In genomic region chr4:176949022-176949421, GRCh38 we compare ENCODE assay signal across 18 cellular contexts.
DNase-seq lines count a peak whose midpoint lies in the region; TF ChIP-seq lines count a peak whose summit lies in the region.
"Had no signal": no experiment of that assay in that cellular context is flagged by ENCODE, and none has a peak within 500 bp of the region (broad histone marks: within the 10 kb centered on the region; RNA-seq: fewer than 3 reads in every experiment).

No MANE protein-coding gene starts in this region.

- H3K4me2 ChIP-seq in SK-N-SH = peak overlapping the region; percentile 32; the same call in 1 of the 2 replicates
- peak overlapping the region; percentile 18 for H3K4me2 ChIP-seq in skeletal muscle satellite cell (ENCODE audit: low read length)

- no peaks in the 10 kb centered on the region for H3K79me2 ChIP-seq in SK-N-SH (ENCODE audit: insufficient read depth)

- WGBS in SK-N-SH (ENCODE audit: low lambda C conversion rate) = 38% methylated on average over 4 of the region's 5 CpGs

- DNase-seq in HCEC 1CT (peak; percentile 76), SK-N-SH (no peak), fibroblast of pulmonary artery (ENCODE audit: low read depth) (peak; percentile 90), SKM-1 treated with dmso at 0.1 percent for 144 hours (lab: John Stamatoyannopoulos, UW; ENCODE audit: unreplicated experiment) (no peak), DMS114 treated with DMSO at 0.1 percent for 48 hours (lab: John Stamatoyannopoulos, UW; ENCODE audit: unreplicated experiment) (no peak)
- DNase-seq in effector memory CD4-positive, alpha-beta T cell = no peak
- DNase-seq: activated CD4-positive, alpha-beta T cell treated with anti-CD3 and anti-CD28 coated beads for 48 hours; activated naive CD4-positive, alpha-beta T cell treated with anti-CD3 and anti-CD28 coated beads, Interleukin-2, amount 50 U/mL, for 16 hours; BE2C; COR-L47; DMS79 treated with DMSO at 0.1 percent for 48 hours; effector memory CD8-positive, alpha-beta T cell; GOT3; NCI-H1436; NCI-H510A; T-helper 17 cell had no signal

- POLR2A ChIA-PET in SK-N-SH (lab: Yijun Ruan, JAX) = no interaction called here

- H3K9ac ChIP-seq in SK-N-SH (0 out of 2 replicates have a peak overlapping the region, but pooled peaks have one; percentile 10), skeletal muscle satellite cell (ENCODE audit: low read depth, low read length) (no peak overlapping the region)

- TF ChIP-seq RAD21 in SK-N-SH (IDR thresholded peaks at IDR 0.05; ENCODE audit: low read length) = no peak

- CTCF ChIA-PET in SK-N-SH (lab: Yijun Ruan, JAX) = no interaction called here

- H3K9me3 ChIP-seq in SK-N-SH (no peaks in the 10 kb centered on the region), skeletal muscle satellite cell (replicated peaks; ENCODE audit: low read length) (no peaks in the 10 kb centered on the region)
- H3K9me3 ChIP-seq in effector memory CD4-positive, alpha-beta T cell (ENCODE audit: control insufficient read depth, low read length) = no peaks in the 10 kb centered on the region
- H3K9me3 ChIP-seq: BE2C, SJCRH30 had no signal

- TF ChIP-seq CTCF in SK-N-SH (IDR thresholded peaks at IDR 0.05) (no peak), fibroblast of pulmonary artery (IDR thresholded peaks at IDR 0.05; ENCODE audit: low read length, missing control alignments) (no peak)

- H3K36me3 ChIP-seq in SK-N-SH (replicated peaks in 1 of 2; ENCODE audit: control insufficient read depth in 1 of 2, insufficient read depth in 2 of 2, low read length in 1 of 2) (no peaks in the 10 kb centered on the region), skeletal muscle satellite cell (ENCODE audit: insufficient read depth, low read length) (no peaks in the 10 kb centered on the region)
- no peaks in the 10 kb centered on the region for H3K36me3 ChIP-seq in effector memory CD4-positive, alpha-beta T cell (ENCODE audit: control insufficient read depth, insufficient read depth, low read length)
- H3K36me3 ChIP-seq: BE2C, SJCRH30 had no signal

- peak overlapping the region; percentile 47; the same call in 1 of the 2 replicates for H2AFZ ChIP-seq in SK-N-SH (ENCODE audit: low read depth)

- H3K27ac ChIP-seq in SK-N-SH (ENCODE audit: low read depth in 2 of 2, low read length in 1 of 2) = peak overlapping the region in 1 of 2 experiments; percentile 48; a peak in 2 of 4 replicates
- no peak overlapping the region for H3K27ac ChIP-seq in effector memory CD4-positive, alpha-beta T cell (ENCODE audit: insufficient read depth, low read length, poor library complexity, severe bottlenecking)
- H3K27ac ChIP-seq: SJCRH30 had no signal

- H3K9me2 ChIP-seq in SK-N-SH = no peaks in the 10 kb centered on the region

- peaks cover 21% of the 10 kb centered on the region for H3F3A ChIP-seq in SK-N-SH (replicated peaks; ENCODE audit: insufficient read depth)

- H3K4me1 ChIP-seq in SK-N-SH (ENCODE audit: control insufficient read depth in 1 of 2, insufficient read depth in 2 of 2, low read depth in 1 of 2, low read length in 1 of 2) (peaks cover 0 to 4% of the 10 kb centered on the region in 2 experiments; a peak in 1 of 4 replicates), skeletal muscle satellite cell (ENCODE audit: control insufficient read depth, insufficient read depth, low read length) (peaks cover 12% of the 10 kb centered on the region)
- H3K4me1 ChIP-seq in effector memory CD4-positive, alpha-beta T cell (ENCODE audit: control insufficient read depth, insufficient read depth, low read length, poor library complexity, severe bottlenecking) = no peaks in the 10 kb centered on the region
- H3K4me1 ChIP-seq: BE2C, SJCRH30 had no signal

- peak in 1 of 2 experiments; percentile 8; a peak in 1 of 4 replicates for TF ChIP-seq EP300 in SK-N-SH (IDR thresholded peaks at IDR 0.05; ENCODE audit: borderline replicate concordance in 1 of 2, low read depth in 1 of 2, low read length in 1 of 2)

- no peak overlapping the region for H3K4me3 ChIP-seq in SK-N-SH (ENCODE audit: low read depth in 2 of 2, low read length in 1 of 2)
- H3K4me3 ChIP-seq in fibroblast of pulmonary artery (replicated peaks; ENCODE audit: low read depth, low read length) = no peak overlapping the region
- no peak overlapping the region for H3K4me3 ChIP-seq in skeletal muscle satellite cell (ENCODE audit: low read length)
- no peak overlapping the region for H3K4me3 ChIP-seq in effector memory CD4-positive, alpha-beta T cell (ENCODE audit: insufficient read depth, low read depth, low read length, poor library complexity, severe bottlenecking)
- H3K4me3 ChIP-seq: SJCRH30 had no signal

- no peaks in the 10 kb centered on the region for H4K20me1 ChIP-seq in SK-N-SH (ENCODE audit: insufficient read depth)

- H3K27me3 ChIP-seq in SK-N-SH (ENCODE audit: insufficient read depth) (no peaks in the 10 kb centered on the region), skeletal muscle satellite cell (ENCODE audit: control insufficient read depth, insufficient read depth, low read length) (no peaks in the 10 kb centered on the region)
- H3K27me3 ChIP-seq in effector memory CD4-positive, alpha-beta T cell (replicated peaks; ENCODE audit: control insufficient read depth, insufficient read depth, low read length, poor library complexity, severe bottlenecking) = no peaks in the 10 kb centered on the region
- H3K27me3 ChIP-seq: BE2C, SJCRH30 had no signal

TF ChIP-seq in SK-N-SH, 30 proteins besides CTCF, POLR2A, EP300 and RAD21:
- TF ChIP-seq TCF12 (IDR thresholded peaks at IDR 0.05) (peak; percentile 61), MAX (IDR thresholded peaks at IDR 0.05; ENCODE audit: low read depth) (peak; percentile 27; the same call in 1 of the 2 replicates), POLR2AphosphoS5 (IDR thresholded peaks at IDR 0.05; ENCODE audit: low read depth, low read length) (no peak)

Comparison
In these comparisons a context has a peak if more than half of its experiments do, and no peak if none do; other contexts are left out.
1. DNase-seq: peak in HCEC 1CT (single experiment) and fibroblast of pulmonary artery (single experiment); none in SK-N-SH (single experiment), SKM-1 treated with dmso at 0.1 percent for 144 hours (single experiment), effector memory CD4-positive, alpha-beta T cell (0 of 3) and DMS114 treated with DMSO at 0.1 percent for 48 hours (single experiment).